Comparison of ENCODE assay signal across 6 cellular contexts in genomic region chr7:42460148-42460547, GRCh38.
"Had no signal": no experiment of that assay in that cellular context is flagged by ENCODE, and none has a peak within 500 bp of the region (broad histone marks: within the 10 kb centered on the region; RNA-seq: fewer than 3 reads in every experiment).

No MANE protein-coding gene starts in this region.

- DNase-seq: IMR-90, KBM-7 had no signal

- ATAC-seq: K562 had no signal

- H3K4me3 Mint-ChIP-seq: IgD-negative memory B cell had no signal

- H3K4me3 ChIP-seq: K562 had no signal

- H3K36me3 Mint-ChIP-seq: IgD-negative memory B cell had no signal

- H3K27me3 Mint-ChIP-seq: IgD-negative memory B cell had no signal

- H3K27ac ChIP-seq: HL-60 had no signal

- FAIRE-seq: HTR-8/SVneo, K562 had no signal

- H3K27ac Mint-ChIP-seq: IgD-negative memory B cell had no signal

- H3K4me1 Mint-ChIP-seq: IgD-negative memory B cell had no signal
